In genomic region chr17:2427910-2428309, GRCh38 we compare ENCODE assay signal across 1 cellular context.
TF ChIP-seq lines count a peak whose summit lies in the region.

No MANE protein-coding gene starts in this region.

TF ChIP-seq in GM23338, 12 proteins besides CTCF, POLR2A, EP300 and RAD21 (continued from another document):
- TF ChIP-seq ZNF462 (CRISPR knock-in tag; IDR thresholded peaks at IDR 0.05) (no peak), CREB1 (CRISPR knock-in tag; IDR thresholded peaks at IDR 0.05; ENCODE audit: low read depth) (no peak), ZNF331 (CRISPR knock-in tag; IDR thresholded peaks at IDR 0.05; ENCODE audit: low read depth) (no peak), ETS1 (IDR thresholded peaks at IDR 0.05) (no peak), EZH2 (IDR thresholded peaks at IDR 0.05; ENCODE audit: low read depth, unreplicated experiment) (no peak), JUNB (IDR thresholded peaks at IDR 0.05; ENCODE audit: unreplicated experiment) (no peak), REST (IDR thresholded peaks at IDR 0.05; ENCODE audit: unreplicated experiment) (no peak), POLR2AphosphoS5 (IDR thresholded peaks at IDR 0.05; ENCODE audit: low read depth) (no peak), NANOG (IDR thresholded peaks at IDR 0.05; ENCODE audit: borderline replicate concordance) (no peak), EZH2phosphoT487 (IDR thresholded peaks at IDR 0.05; ENCODE audit: unreplicated experiment) (no peak), ZNF114 (CRISPR knock-in tag; IDR thresholded peaks at IDR 0.05) (no peak)
